Comparison of ENCODE assay signal across 8 cellular contexts in the genomic region with DNA sequence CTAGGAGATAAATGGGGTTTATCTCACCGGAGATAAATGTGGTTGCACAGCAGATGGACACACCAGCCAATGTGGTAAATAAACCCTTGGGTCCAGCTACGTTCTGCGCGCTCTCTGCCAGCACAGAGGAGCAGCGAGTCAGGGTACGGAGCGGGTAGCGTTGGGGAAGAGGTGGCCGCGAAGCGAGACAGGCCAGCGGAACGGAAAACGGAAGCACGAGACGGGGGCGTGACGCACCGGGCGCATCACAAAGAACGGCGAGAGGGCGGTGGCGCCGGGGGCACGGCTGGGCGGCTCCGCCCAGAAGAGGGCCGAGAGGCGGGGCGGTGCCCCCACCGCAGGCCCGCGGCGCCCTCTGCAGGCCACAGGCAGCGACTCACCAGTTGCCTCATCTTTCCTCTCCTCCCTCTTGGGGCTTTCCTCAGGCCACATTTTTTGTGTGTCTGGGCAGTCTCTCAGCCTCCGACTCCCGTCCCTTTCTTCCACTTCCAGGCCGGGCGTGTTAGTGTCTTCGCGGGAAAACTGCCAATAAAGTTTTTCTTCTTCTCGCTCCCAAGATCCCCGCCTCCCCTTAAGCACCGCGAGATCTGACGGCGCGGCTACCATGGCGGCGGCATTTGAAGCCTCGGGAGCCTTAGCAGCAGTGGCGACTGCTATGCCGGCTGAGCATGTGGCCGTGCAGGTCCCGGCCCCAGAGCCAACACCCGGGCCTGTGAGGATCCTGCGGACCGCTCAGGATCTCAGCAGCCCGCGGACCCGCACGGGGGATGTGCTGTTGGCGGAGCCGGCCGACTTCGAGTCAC. TPM values are rescaled to one million over a fixed set of nuclear protein-coding genes. Genes with fewer than 3 reads are reported as not detected.
DNase-seq lines count a peak whose midpoint lies in the region; ATAC-seq and TF ChIP-seq lines count a peak whose summit lies in the region.

A gene with protein sequence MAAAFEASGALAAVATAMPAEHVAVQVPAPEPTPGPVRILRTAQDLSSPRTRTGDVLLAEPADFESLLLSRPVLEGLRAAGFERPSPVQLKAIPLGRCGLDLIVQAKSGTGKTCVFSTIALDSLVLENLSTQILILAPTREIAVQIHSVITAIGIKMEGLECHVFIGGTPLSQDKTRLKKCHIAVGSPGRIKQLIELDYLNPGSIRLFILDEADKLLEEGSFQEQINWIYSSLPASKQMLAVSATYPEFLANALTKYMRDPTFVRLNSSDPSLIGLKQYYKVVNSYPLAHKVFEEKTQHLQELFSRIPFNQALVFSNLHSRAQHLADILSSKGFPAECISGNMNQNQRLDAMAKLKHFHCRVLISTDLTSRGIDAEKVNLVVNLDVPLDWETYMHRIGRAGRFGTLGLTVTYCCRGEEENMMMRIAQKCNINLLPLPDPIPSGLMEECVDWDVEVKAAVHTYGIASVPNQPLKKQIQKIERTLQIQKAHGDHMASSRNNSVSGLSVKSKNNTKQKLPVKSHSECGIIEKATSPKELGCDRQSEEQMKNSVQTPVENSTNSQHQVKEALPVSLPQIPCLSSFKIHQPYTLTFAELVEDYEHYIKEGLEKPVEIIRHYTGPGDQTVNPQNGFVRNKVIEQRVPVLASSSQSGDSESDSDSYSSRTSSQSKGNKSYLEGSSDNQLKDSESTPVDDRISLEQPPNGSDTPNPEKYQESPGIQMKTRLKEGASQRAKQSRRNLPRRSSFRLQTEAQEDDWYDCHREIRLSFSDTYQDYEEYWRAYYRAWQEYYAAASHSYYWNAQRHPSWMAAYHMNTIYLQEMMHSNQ (plus strand): TSS at position 581 of the 803 bp plus-strand sequence. CDS start 24 bp downstream, at position 605.

- H3K27ac Mint-ChIP-seq in activated CD4-positive, alpha-beta T cell treated with anti-CD3 and anti-CD28 coated beads for 36 hours = peak within 1 kb of the TSS; percentile 98

- intact Hi-C loops in activated CD4-positive, alpha-beta T cell treated with anti-CD3 and anti-CD28 coated beads for 36 hours (cut with DNase I, micrococcal nuclease) = loop anchor here (1.0 to 10.0 kb wide), 22 partner anchors 16 to 1417 kb away; a partner anchor contains a TSS

- peak; percentile 88 for ATAC-seq in HG03442 (IDR thresholded peaks at IDR 0.05; ENCODE audit: unreplicated experiment)
- ATAC-seq in activated CD4-positive, alpha-beta T cell treated with anti-CD3 and anti-CD28 coated beads for 36 hours = peak; percentile 90

- H3K4me3 Mint-ChIP-seq in activated CD4-positive, alpha-beta T cell treated with anti-CD3 and anti-CD28 coated beads for 36 hours = peak within 1 kb of the TSS; percentile 83

- POLR2A ChIA-PET in BJ (lab: Charles Lee) = interaction anchor here (0.6 to 0.7 kb wide), 2 partner anchors 9 to 10 kb away, joined by 5 to 11 read pairs; no protein-coding TSS in a partner anchor
- POLR2A ChIA-PET in activated CD4-positive, alpha-beta T cell treated with anti-CD3 and anti-CD28 coated beads for 36 hours (lab: Charles Lee) = interaction anchor here (0.7 to 1.3 kb wide), 3 partner anchors 17 to 248 kb away, joined by 3 to 5 read pairs (median 3); no protein-coding TSS in a partner anchor

- TF ChIP-seq CTCF in BJ (IDR thresholded peaks at IDR 0.05; ENCODE audit: insufficient read depth, low read depth, low read length) (peak; percentile 72), choroid plexus epithelial cell (conservative IDR thresholded peaks at IDR 0.05; ENCODE audit: low read depth, low read length) (peak; percentile 76)

- H3K4me3 ChIP-seq in BJ (ENCODE audit: low read depth, low read length) = peak within 1 kb of the TSS; percentile 90
- H3K4me3 ChIP-seq in choroid plexus epithelial cell (ENCODE audit: low read depth, low read length) = peak within 1 kb of the TSS; percentile 97

- peaks cover 35% of the 10 kb centered on the region for H3K4me1 Mint-ChIP-seq in activated CD4-positive, alpha-beta T cell treated with anti-CD3 and anti-CD28 coated beads for 36 hours

- DNase-seq in BJ (ENCODE audit: low read depth) (peak; percentile 86), GM19238 (ENCODE audit: insufficient read length, low spot score) (peak; percentile 92), NCI-H510A treated with DMSO at 0.1 percent for 48 hours (lab: John Stamatoyannopoulos, UW) (peak; percentile 95), choroid plexus epithelial cell (ENCODE audit: low read depth) (peak; percentile 98)
- DNase-seq in activated CD4-positive, alpha-beta T cell treated with anti-CD3 and anti-CD28 coated beads for 36 hours = peak; percentile 97
- peak; percentile 85 to 89 for DNase-seq in stimulated activated CD4-positive, alpha-beta T cell treated with anti-CD3 and anti-CD28 coated beads, Interleukin-1b, Interleukin-23, amount 100 ng/mL, for 4 hours (ENCODE audit: low read depth in 2 of 2)

- H3K27ac ChIP-seq in layer of hippocampus (ENCODE audit: low read depth, low read length) = peak within 1 kb of the TSS; percentile 97

- CTCF ChIA-PET in BJ (lab: Yijun Ruan, JAX) = interaction anchor here (0.6 to 3.6 kb wide), 16 partner anchors 8 to 892 kb away, joined by 3 to 31 read pairs (median 7); a partner anchor contains a TSS
- CTCF ChIA-PET in activated CD4-positive, alpha-beta T cell treated with anti-CD3 and anti-CD28 coated beads for 36 hours (lab: Charles Lee) = interaction anchor here (0.6 to 6.7 kb wide), 18 partner anchors 9 to 313 kb away, joined by 3 to 44 read pairs (median 4); a partner anchor contains a TSS

- peaks cover 2% of the 10 kb centered on the region; the same call in 1 of the 2 replicates for H3K36me3 ChIP-seq in BJ (ENCODE audit: control insufficient read depth, insufficient read depth, low read length)

- H3K9me3 Mint-ChIP-seq in activated CD4-positive, alpha-beta T cell treated with anti-CD3 and anti-CD28 coated beads for 36 hours (ENCODE audit: low read depth) = no peaks in the 10 kb centered on the region

- peaks cover 24% of the 10 kb centered on the region for H3K36me3 Mint-ChIP-seq in activated CD4-positive, alpha-beta T cell treated with anti-CD3 and anti-CD28 coated beads for 36 hours (ENCODE audit: low read depth)

- no peaks in the 10 kb centered on the region for H3K27me3 ChIP-seq in BJ (ENCODE audit: control insufficient read depth, insufficient read depth, low read length)
- H3K27me3 ChIP-seq in layer of hippocampus (ENCODE audit: control insufficient read depth, insufficient read depth, low read length) = no peaks in the 10 kb centered on the region

- no peaks in the 10 kb centered on the region for H3K27me3 Mint-ChIP-seq in activated CD4-positive, alpha-beta T cell treated with anti-CD3 and anti-CD28 coated beads for 36 hours

RNA-seq across cellular contexts. Expression of the gene that starts here (rescaled TPM):
- 6.9 and 12.9 TPM in 2 replicates for polyA plus RNA-seq in BJ (2011; rRNA removed)
- polyA minus RNA-seq in BJ (2011; rRNA and poly(A)+ RNA removed) = 4.8 and 6.0 TPM in 2 replicates
- 10 to 100 TPM; 13.5 to 13.6 TPM for total RNA-seq in activated CD4-positive, alpha-beta T cell treated with anti-CD3 and anti-CD28 coated beads for 36 hours

Comparison
In these comparisons a context has a peak if more than half of its experiments do, and no peak if none do; other contexts are left out.
1. Peak in every context shown above with its lines: DNase-seq, ATAC-seq, H3K4me3 ChIP-seq and H3K27ac ChIP-seq.